Comparison of ENCODE assay signal across 21 cellular contexts in the genomic region with DNA sequence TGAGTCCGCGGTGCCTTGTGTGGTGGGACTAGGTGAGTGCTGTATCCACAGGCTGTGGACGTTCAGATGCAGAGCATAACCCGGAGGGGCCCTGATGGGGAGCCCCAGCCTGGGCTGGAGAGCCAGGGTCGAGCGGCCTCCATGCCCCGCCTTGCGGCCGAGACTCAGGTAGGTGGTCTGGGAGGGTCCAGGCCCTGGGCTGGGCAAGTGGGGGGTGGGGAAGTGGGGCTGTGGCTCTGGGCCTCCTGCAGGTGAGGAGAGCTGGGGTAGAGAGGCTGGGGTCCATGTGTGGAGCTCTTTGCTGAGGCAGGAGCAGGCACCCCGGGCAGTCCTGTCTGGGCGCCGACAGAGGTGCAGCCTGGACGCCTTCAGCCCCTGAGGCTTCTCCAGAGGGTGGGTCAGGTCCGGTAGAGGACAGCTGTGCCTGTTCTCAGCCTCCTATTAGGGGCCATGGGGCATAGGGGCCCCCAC.
"Had no signal": no experiment of that assay in that cellular context is flagged by ENCODE, and none has a peak within 500 bp of the region (broad histone marks: within the 10 kb centered on the region; RNA-seq: fewer than 3 reads in every experiment).

No MANE protein-coding gene starts in this region.

- H3K4me3 Mint-ChIP-seq: activated CD4-positive, alpha-beta memory T cell treated with anti-CD3 and anti-CD28 coated beads, Interleukin-2, amount 10 ng/mL, durations not matched to agents 7 days and 5 days; activated CD4-positive, alpha-beta T cell treated with anti-CD3 and anti-CD28 coated beads, Interleukin-2, amount 10 ng/mL, durations not matched to agents 24 days and 14 days; activated CD8-positive, alpha-beta memory T cell treated with anti-CD3 and anti-CD28 coated beads, Interleukin-2, amount 10 ng/mL, durations not matched to agents 7 days and 5 days; activated naive CD8-positive, alpha-beta T cell; central memory CD8-positive, alpha-beta T cell; stimulated activated effector memory CD8-positive, alpha-beta T cell treated with anti-CD3 and anti-CD28 coated beads, Interleukin-12 subunit alpha, Interleukin-12 subunit beta, amount 100 ng/mL, for 72 hours had no signal

- H3K36me3 ChIP-seq: adrenal gland, gastroesophageal sphincter, heart left ventricle, right lobe of liver, vagina had no signal

- H3K4me3 ChIP-seq: adrenal gland, coronary artery, gastroesophageal sphincter, heart left ventricle, right lobe of liver, skin epidermis, testis, vagina had no signal

- H3K4me1 Mint-ChIP-seq: activated CD4-positive, alpha-beta memory T cell treated with anti-CD3 and anti-CD28 coated beads, Interleukin-2, amount 10 ng/mL, durations not matched to agents 7 days and 5 days; activated CD4-positive, alpha-beta T cell treated with anti-CD3 and anti-CD28 coated beads, Interleukin-2, amount 10 ng/mL, durations not matched to agents 24 days and 14 days; activated CD8-positive, alpha-beta memory T cell treated with anti-CD3 and anti-CD28 coated beads, Interleukin-2, amount 10 ng/mL, durations not matched to agents 7 days and 5 days; central memory CD8-positive, alpha-beta T cell had no signal

- H3K9me3 ChIP-seq: adrenal gland, gastroesophageal sphincter, heart left ventricle, right lobe of liver, testis, vagina had no signal

- H3K9me3 Mint-ChIP-seq: activated CD4-positive, alpha-beta memory T cell treated with anti-CD3 and anti-CD28 coated beads, Interleukin-2, amount 10 ng/mL, durations not matched to agents 7 days and 5 days; activated CD4-positive, alpha-beta T cell treated with anti-CD3 and anti-CD28 coated beads, Interleukin-2, amount 10 ng/mL, durations not matched to agents 24 days and 14 days; central memory CD8-positive, alpha-beta T cell; stimulated activated effector memory CD8-positive, alpha-beta T cell treated with anti-CD3 and anti-CD28 coated beads, Interleukin-12 subunit alpha, Interleukin-12 subunit beta, amount 100 ng/mL, for 72 hours had no signal

- H3K4me1 ChIP-seq: adrenal gland, gastroesophageal sphincter, heart left ventricle, right lobe of liver, vagina had no signal

- H3K27ac Mint-ChIP-seq: activated CD4-positive, alpha-beta memory T cell treated with anti-CD3 and anti-CD28 coated beads, Interleukin-2, amount 10 ng/mL, durations not matched to agents 7 days and 5 days; activated CD4-positive, alpha-beta T cell treated with anti-CD3 and anti-CD28 coated beads, Interleukin-2, amount 10 ng/mL, durations not matched to agents 24 days and 14 days; activated CD8-positive, alpha-beta memory T cell treated with anti-CD3 and anti-CD28 coated beads, Interleukin-2, amount 10 ng/mL, durations not matched to agents 7 days and 5 days; activated naive CD8-positive, alpha-beta T cell; stimulated activated effector memory CD8-positive, alpha-beta T cell treated with anti-CD3 and anti-CD28 coated beads, Interleukin-12 subunit alpha, Interleukin-12 subunit beta, amount 100 ng/mL, for 72 hours had no signal

- DNase-seq: activated CD4-positive, alpha-beta memory T cell treated with anti-CD3 and anti-CD28 coated beads, Interleukin-2, amount 10 ng/mL, durations not matched to agents 7 days and 5 days; activated CD4-positive, alpha-beta T cell treated with anti-CD3 and anti-CD28 coated beads, Interleukin-2, amount 10 ng/mL, durations not matched to agents 24 days and 14 days; activated CD8-positive, alpha-beta memory T cell treated with anti-CD3 and anti-CD28 coated beads, Interleukin-2, amount 10 ng/mL, durations not matched to agents 7 days and 5 days; activated gamma-delta T cell treated with Interleukin-2 at 50 U/mL for 16 hours; activated T-cell treated with anti-CD3 and anti-CD28 coated beads for 4 hours; nucleus accumbens; stimulated activated CD4-positive, alpha-beta T cell treated with anti-CD3 and anti-CD28 coated beads, Interleukin-2, amount 100 ng/mL, for 24 hours; testis; trophoblast cell had no signal

- H3K36me3 Mint-ChIP-seq: activated CD8-positive, alpha-beta memory T cell treated with anti-CD3 and anti-CD28 coated beads, Interleukin-2, amount 10 ng/mL, durations not matched to agents 7 days and 5 days; activated naive CD8-positive, alpha-beta T cell had no signal

- H3K27ac ChIP-seq: adrenal gland, coronary artery, epithelial cell of prostate, gastroesophageal sphincter, heart left ventricle, right lobe of liver, skin epidermis, testis, vagina had no signal

- H3K27me3 Mint-ChIP-seq: activated CD4-positive, alpha-beta T cell treated with anti-CD3 and anti-CD28 coated beads, Interleukin-2, amount 10 ng/mL, durations not matched to agents 24 days and 14 days; activated CD8-positive, alpha-beta memory T cell treated with anti-CD3 and anti-CD28 coated beads, Interleukin-2, amount 10 ng/mL, durations not matched to agents 7 days and 5 days had no signal

- ATAC-seq: activated CD8-positive, alpha-beta memory T cell treated with anti-CD3 and anti-CD28 coated beads, Interleukin-2, amount 10 ng/mL, durations not matched to agents 7 days and 5 days; gastroesophageal sphincter; left lobe of liver; right lobe of liver; stimulated activated effector memory CD8-positive, alpha-beta T cell treated with anti-CD3 and anti-CD28 coated beads, Interleukin-12 subunit alpha, Interleukin-12 subunit beta, amount 100 ng/mL, for 72 hours had no signal

- H3K27me3 ChIP-seq: adrenal gland, right lobe of liver, testis, vagina had no signal
